Comparison of ENCODE assay signal across 8 cellular contexts in genomic region chr4:81351653-81352455, GRCh38.
A peak's percentile ranks its signal among the peaks of the same experiment; 100 is the strongest.
DNase-seq lines count a peak whose midpoint lies in the region; ATAC-seq and TF ChIP-seq lines count a peak whose summit lies in the region.

No MANE protein-coding gene starts in this region.

- H3K9me3 ChIP-seq in right lobe of liver: no peaks in the 10 kb centered on the region

- DNase-seq in AML-193 (lab: John Stamatoyannopoulos, UW) (peak; percentile 37 to 40), NCI-H2171 (lab: John Stamatoyannopoulos, UW) (peak; percentile 44), cerebellum (ENCODE audit: low spot score) (peak; percentile 19), right lobe of liver (peak; percentile 51 to 62 (median 58))
- peak; percentile 35 for DNase-seq in activated CD4-positive, alpha-beta T cell treated with anti-CD3 and anti-CD28 coated beads for 1 hour
- DNase-seq in stimulated activated CD4-positive, alpha-beta T cell treated with anti-CD3 and anti-CD28 coated beads, TNF-alpha, amount 100 ng/mL, for 48 hours (ENCODE audit: low read depth in 3 of 3): peak; percentile 27 to 50 (median 37)

- intact Hi-C loops in right lobe of liver (cut with DNase I): loop anchor here in 1 of 2 donors (5.0 kb wide), 1 partner anchor 280 kb away; no protein-coding TSS in a partner anchor

- H3K4me1 ChIP-seq in right lobe of liver: no peaks in the 10 kb centered on the region

- no peaks in the 10 kb centered on the region for H3K27me3 ChIP-seq in right lobe of liver

- WGBS in right lobe of liver (ENCODE audit: insufficient coverage, low coverage, low lambda C conversion rate, missing lambda C conversion rate): 27% methylated on average over 11 of the region's 11 CpGs

- no peak overlapping the region for H3K4me3 ChIP-seq in right lobe of liver

- no peak for TF ChIP-seq POLR2A in right lobe of liver (IDR thresholded peaks at IDR 0.05)

- H3K27ac ChIP-seq in right lobe of liver: no peak overlapping the region

- ATAC-seq in GM18868 (IDR thresholded peaks at IDR 0.05; ENCODE audit: unreplicated experiment) (peak; percentile 95), HG03066 (IDR thresholded peaks at IDR 0.05; ENCODE audit: low read depth, unreplicated experiment) (peak; percentile 90), right lobe of liver (peak; percentile 84 to 87 (median 86))

- no peaks in the 10 kb centered on the region for H3K36me3 ChIP-seq in right lobe of liver

- TF ChIP-seq CTCF in right lobe of liver (IDR thresholded peaks at IDR 0.05): peak; percentile 52 to 93 (median 90)
